Comparison of ENCODE assay signal across 15 cellular contexts in genomic region chr10:132503581-132504421, GRCh38.
"Had no signal": no experiment of that assay in that cellular context is flagged by ENCODE, and none has a peak within 500 bp of the region (broad histone marks: within the 10 kb centered on the region; RNA-seq: fewer than 3 reads in every experiment).

No MANE protein-coding gene starts in this region.

- H3K9me3 ChIP-seq: mucosa of descending colon, ovary, right lobe of liver, thyroid gland had no signal

- H3K27me3 ChIP-seq: cardiac muscle cell, ovary, right lobe of liver, thyroid gland had no signal

- H3K4me3 ChIP-seq: cardiac muscle cell, mucosa of descending colon, ovary, right lobe of liver, thyroid gland had no signal

- H3K27ac ChIP-seq: cardiac muscle cell, ovary, right lobe of liver, thyroid gland had no signal

- ATAC-seq: activated CD4-positive, CD25-positive, alpha-beta regulatory T cell treated with anti-CD3 and anti-CD28 coated beads, Interleukin-2, amount 50 U/mL, for 24 hours; activated naive CD4-positive, alpha-beta T cell treated with anti-CD3 and anti-CD28 coated beads, Interleukin-2, amount 50 U/mL, for 72 hours; activated T-cell treated with anti-CD3 and anti-CD28 coated beads, Interleukin-2, amount 50 U/mL, for 72 hours; effector memory CD8-positive, alpha-beta T cell; left colon; mucosa of descending colon; stimulated activated naive B cell treated with anti-CD40 and anti-IgM and Interleukin-4, amounts not matched to agents 10 μg/mL and 1 μg/mL and 100 μg/mL, for 72 hours had no signal

- H3K36me3 ChIP-seq: cardiac muscle cell, ovary, right lobe of liver, thyroid gland had no signal

- FAIRE-seq: urothelium cell line had no signal

- DNase-seq: activated gamma-delta T cell treated with Interleukin-2 at 50 U/mL for 16 hours; activated T-cell treated with anti-CD3 and anti-CD28 coated beads, Interleukin-2, amount 50 U/mL, for 72 hours; amniotic stem cell; effector memory CD8-positive, alpha-beta T cell; naive B cell; stimulated activated naive B cell treated with anti-CD40 and anti-IgM and Interleukin-4, amounts not matched to agents 10 μg/mL and 1 μg/mL and 100 μg/mL, for 72 hours; thyroid gland had no signal
